In the genomic region with DNA sequence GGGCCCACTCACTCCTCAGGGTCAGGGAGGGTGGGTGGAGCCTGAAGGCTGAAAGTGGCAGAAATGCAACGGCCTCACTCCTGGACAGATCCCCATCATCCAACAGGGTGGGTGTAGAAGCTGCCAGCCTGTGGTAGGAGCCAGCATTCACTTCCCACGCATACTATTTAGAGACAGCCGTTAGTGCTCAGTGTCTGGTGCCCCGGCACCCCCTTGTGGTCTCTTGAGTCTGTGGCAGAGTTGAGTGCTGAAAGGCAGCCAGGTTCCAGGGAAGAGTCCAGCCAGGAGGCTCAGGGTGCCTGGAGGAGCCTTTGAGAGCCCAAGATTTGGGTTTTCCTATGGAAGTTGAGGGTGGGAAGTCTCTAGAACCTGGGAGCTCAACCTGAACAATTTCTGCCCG, we compare ENCODE assay signal across 8 cellular contexts. TPM values are rescaled to one million over a fixed set of nuclear protein-coding genes. Genes with fewer than 3 reads are reported as not detected.
DNase-seq lines count a peak whose midpoint lies in the region; ATAC-seq and TF ChIP-seq lines count a peak whose summit lies in the region.

No MANE protein-coding gene starts in this region.

- H3K4me1 ChIP-seq in gastroesophageal sphincter: peaks cover 0 to 25% (median 12%) of the 10 kb centered on the region in 3 donors
- H3K4me1 ChIP-seq in ovary (ENCODE audit: insufficient read depth): no peaks in the 10 kb centered on the region

- ATAC-seq in gastroesophageal sphincter: peak; percentile 75

- no peak overlapping the region for H3K27ac ChIP-seq in gastroesophageal sphincter
- H3K27ac ChIP-seq in ovary: no peak overlapping the region

- H3K9me3 ChIP-seq in gastroesophageal sphincter: no peaks in the 10 kb centered on the region
- H3K9me3 ChIP-seq in ovary: no peaks in the 10 kb centered on the region

- TF ChIP-seq CTCF in GM20000 (IDR thresholded peaks at IDR 0.05; ENCODE audit: extremely low read depth, missing control alignments) (peak; percentile 38), gastroesophageal sphincter (IDR thresholded peaks at IDR 0.05) (peak in 3 of 4 experiments; percentile 87 to 90 (median 88)), ovary (IDR thresholded peaks at IDR 0.05) (peak; percentile 54 to 58 (median 55))

- intact Hi-C loops in ovary (cut with DNase I): loop anchor here in 2 of 4 donors (2.0 kb wide), 1 partner anchor 66 kb away; no protein-coding TSS in a partner anchor

- TF ChIP-seq EP300 in gastroesophageal sphincter (IDR thresholded peaks at IDR 0.05) (no peak), ovary (IDR thresholded peaks at IDR 0.05) (no peak)

- H3K36me3 ChIP-seq in gastroesophageal sphincter (peaks cover 0 to 35% of the 10 kb centered on the region in 2 donors), ovary (no peaks in the 10 kb centered on the region)

- no peak for TF ChIP-seq POLR2A in gastroesophageal sphincter (IDR thresholded peaks at IDR 0.05)
- no peak for TF ChIP-seq POLR2A in ovary (IDR thresholded peaks at IDR 0.05)

- DNase-seq in Ammon's horn (ENCODE audit: low spot score) (peak; percentile 87), GM20000 (ENCODE audit: low spot score) (peak; percentile 68), NCI-H446 treated with DMSO at 0.1 percent for 48 hours (lab: John Stamatoyannopoulos, UW) (peak; percentile 26), ovary (peak; percentile 59 to 83 (median 73))
- peak; percentile 50 to 63 for DNase-seq in activated T-cell treated with anti-CD3 and anti-CD28 coated beads, Interleukin-2, amount 50 U/mL, for 48 hours
- no peak for DNase-seq in stimulated activated naive CD4-positive, alpha-beta T cell treated with Interleukin-2 at 50 U/mL for 16 hours (lab: John Stamatoyannopoulos, UW)
- no peak for DNase-seq in activated CD8-positive, alpha-beta memory T cell treated with anti-CD3 and anti-CD28 coated beads for 24 hours

- H3K4me3 ChIP-seq in gastroesophageal sphincter (no peak overlapping the region), ovary (no peak overlapping the region)

- peaks cover 30% of the 10 kb centered on the region for H3K27me3 ChIP-seq in gastroesophageal sphincter
- H3K27me3 ChIP-seq in ovary: peaks cover 10% of the 10 kb centered on the region

- 5% methylated on average over 4 of the region's 5 CpGs; no CpG with 5 or more reads in 1 of the 2 donors for WGBS in gastroesophageal sphincter (ENCODE audit: low coverage in 1 of 2), 2 donors
- WGBS in ovary, 3 donors: 8 to 9% (median 9%) methylated on average over 5 of the region's 5 CpGs

RNA-seq across cellular contexts. Expression of a gene that starts 2.1 kb away (rescaled TPM):
- total RNA-seq in gastroesophageal sphincter (not detected), ovary (not detected)
- not detected for polyA plus RNA-seq in ovary

RNA-seq across cellular contexts. Expression of a gene that starts 15.8 kb away (rescaled TPM):
- total RNA-seq in gastroesophageal sphincter (under 1 TPM in 2 of 4 donors, not detected in 2; 0.35 TPM), ovary (10 to 100 TPM in 2 of 7 donors, 1 to 10 TPM in 5; 3.0 to 10.9 (median 8.3) TPM)
- polyA plus RNA-seq in ovary: 1 to 10 TPM; 1.6 to 6.6 TPM

RNA-seq across cellular contexts. Expression of a gene that starts 34.1 kb away (rescaled TPM):
- total RNA-seq in gastroesophageal sphincter: 10 to 100 TPM in 3 of 4 donors, 1 to 10 TPM in 1; 6.7 to 33.5 (median 16.3) TPM
- total RNA-seq in ovary: 10 to 100 TPM in 2 of 7 donors, 1 to 10 TPM in 5; 1.9 to 31.5 (median 7.2) TPM
- 1 to 10 TPM; 3.5 to 8.3 TPM for polyA plus RNA-seq in ovary

RNA-seq across cellular contexts. Expression of a gene that starts 46.7 kb away (rescaled TPM):
- total RNA-seq in gastroesophageal sphincter (100 to 1,000 TPM; 172 to 262 (median 222) TPM), ovary (100 to 1,000 TPM in 6 of 7 donors, 10 to 100 TPM in 1; 72.3 to 259 (median 212) TPM)
- polyA plus RNA-seq in ovary: 100 to 1,000 TPM; 189 to 309 TPM

Comparison
In these comparisons a context has a peak if more than half of its experiments do, and no peak if none do; other contexts are left out.
1. DNase-seq: peak in Ammon's horn (single experiment), GM20000 (single experiment), NCI-H446 treated with DMSO at 0.1 percent for 48 hours (single experiment), activated T-cell treated with anti-CD3 and anti-CD28 coated beads, Interleukin-2, amount 50 U/mL, for 48 hours (2 of 2) and ovary (5 of 5); none in stimulated activated naive CD4-positive, alpha-beta T cell treated with Interleukin-2 at 50 U/mL for 16 hours (single experiment) and activated CD8-positive, alpha-beta memory T cell treated with anti-CD3 and anti-CD28 coated beads for 24 hours (single experiment).
2. CTCF ChIP-seq: peak in every context shown above with its lines; median percentile 88 in gastroesophageal sphincter; 55 in ovary; 38 in GM20000.